In the genomic region with DNA sequence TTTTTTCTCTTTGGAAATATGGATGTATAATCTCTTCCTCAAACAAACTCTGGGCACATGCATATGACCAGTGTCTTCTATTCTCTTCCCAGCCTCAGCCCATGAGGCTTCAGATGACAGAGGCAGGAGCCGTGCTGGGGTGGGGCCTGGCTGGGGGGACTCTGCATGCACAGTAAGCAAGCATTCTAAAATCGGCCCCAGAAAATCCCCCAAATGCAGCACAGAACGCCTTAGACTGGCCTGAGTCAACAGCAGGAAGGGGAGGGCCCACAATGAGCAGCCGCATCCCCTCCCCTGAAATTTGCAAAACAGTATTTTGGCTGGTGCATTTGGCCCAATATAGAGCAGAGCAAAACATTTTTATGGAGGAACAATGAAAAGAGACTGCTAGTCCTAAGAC, we compare ENCODE assay signal across 8 cellular contexts. TPM values are rescaled to one million over a fixed set of nuclear protein-coding genes. Genes with fewer than 3 reads are reported as not detected.
DNase-seq lines count a peak whose midpoint lies in the region; ATAC-seq and TF ChIP-seq lines count a peak whose summit lies in the region.

No MANE protein-coding gene starts in this region.

- H3K9me3 ChIP-seq in endodermal cell (ENCODE audit: control insufficient read depth, low read length): no peaks in the 10 kb centered on the region

- peaks cover 69 to 74% of the 10 kb centered on the region in 2 donors for H3K4me1 Mint-ChIP-seq in natural killer cell treated with Interleukin-12 subunit alpha and Interleukin-12 subunit beta and Interleukin-15 and Interleukin-18, amount 100 ng/mL, for 72 hours (ENCODE audit: low read depth in 2 of 2)
- peaks cover 37% of the 10 kb centered on the region for H3K4me1 Mint-ChIP-seq in endodermal cell

- H3K36me3 Mint-ChIP-seq in natural killer cell treated with Interleukin-12 subunit alpha and Interleukin-12 subunit beta and Interleukin-15 and Interleukin-18, amount 100 ng/mL, for 72 hours: no peaks in the 10 kb centered on the region
- H3K36me3 Mint-ChIP-seq in endodermal cell (ENCODE audit: low read depth): peaks cover 9% of the 10 kb centered on the region

- TF ChIP-seq CTCF in GM12865 (IDR thresholded peaks at IDR 0.05; ENCODE audit: insufficient read depth, low read depth, low read length, missing control alignments) (no peak), endodermal cell (conservative IDR thresholded peaks at IDR 0.05) (no peak)

- no peaks in the 10 kb centered on the region for H3K27me3 Mint-ChIP-seq in natural killer cell treated with Interleukin-12 subunit alpha and Interleukin-12 subunit beta and Interleukin-15 and Interleukin-18, amount 100 ng/mL, for 72 hours
- H3K27me3 Mint-ChIP-seq in endodermal cell (ENCODE audit: insufficient read depth): no peaks in the 10 kb centered on the region

- 71 to 87% methylated on average over 4 of the region's 4 CpGs for WGBS in endodermal cell (ENCODE audit: insufficient coverage in 1 of 2, insufficient read length in 1 of 2), 2 experiments

- peaks cover 15% of the 10 kb centered on the region for H3K4me1 ChIP-seq in endodermal cell (ENCODE audit: control insufficient read depth, insufficient read depth, low read length)

- H3K27ac ChIP-seq in endodermal cell (ENCODE audit: low read depth, low read length): no peak overlapping the region

- H3K4me3 Mint-ChIP-seq in natural killer cell treated with Interleukin-12 subunit alpha and Interleukin-12 subunit beta and Interleukin-15 and Interleukin-18, amount 100 ng/mL, for 72 hours: peak overlapping the region; percentile 76
- H3K4me3 Mint-ChIP-seq in endodermal cell: no peak overlapping the region

- DNase-seq in GM12865 (ENCODE audit: low read depth) (peak; percentile 44), endodermal cell (no peak), ureter (ENCODE audit: low spot score) (no peak)
- DNase-seq in activated gamma-delta T cell treated with anti-CD3 and anti-CD28 coated beads, Interleukin-2, amount 50 U/mL, for 16 hours (ENCODE audit: low read depth): peak; percentile 57
- DNase-seq in natural killer cell treated with Interleukin-12 subunit alpha and Interleukin-12 subunit beta and Interleukin-15 and Interleukin-18, amount 100 ng/mL, for 72 hours (ENCODE audit: low spot score): no peak

- peaks cover 21% of the 10 kb centered on the region for H3K36me3 ChIP-seq in endodermal cell (ENCODE audit: control insufficient read depth, insufficient read depth, low read length)

- peak overlapping the region; percentile 77 to 87 for H3K27ac Mint-ChIP-seq in natural killer cell treated with Interleukin-12 subunit alpha and Interleukin-12 subunit beta and Interleukin-15 and Interleukin-18, amount 100 ng/mL, for 72 hours
- H3K27ac Mint-ChIP-seq in endodermal cell: no peak overlapping the region

- no peaks in the 10 kb centered on the region for H3K27me3 ChIP-seq in endodermal cell (ENCODE audit: control insufficient read depth, insufficient read depth, low read length, poor library complexity, severe bottlenecking)

- ATAC-seq in HG03342 (IDR thresholded peaks at IDR 0.05; ENCODE audit: unreplicated experiment): peak; percentile 57
- peak; percentile 80 to 83 for ATAC-seq in natural killer cell treated with Interleukin-12 subunit alpha and Interleukin-12 subunit beta and Interleukin-15 and Interleukin-18, amount 100 ng/mL, for 72 hours
- no peak for ATAC-seq in GM18909 (IDR thresholded peaks at IDR 0.05; ENCODE audit: poor library complexity, unreplicated experiment)
- ATAC-seq in GM21526 (IDR thresholded peaks at IDR 0.05; ENCODE audit: low FRiP score, unreplicated experiment): no peak

- no peak overlapping the region for H3K9ac ChIP-seq in endodermal cell (ENCODE audit: extremely low read depth, low read length, poor library complexity, severe bottlenecking)

- no peaks in the 10 kb centered on the region for H3K9me3 Mint-ChIP-seq in natural killer cell treated with Interleukin-12 subunit alpha and Interleukin-12 subunit beta and Interleukin-15 and Interleukin-18, amount 100 ng/mL, for 72 hours
- no peaks in the 10 kb centered on the region for H3K9me3 Mint-ChIP-seq in endodermal cell

- no peak overlapping the region for H3K4me3 ChIP-seq in GM12865 (ENCODE audit: low read depth, low read length)
- H3K4me3 ChIP-seq in endodermal cell (ENCODE audit: low read length): no peak overlapping the region

RNA-seq across cellular contexts. Expression of a gene that starts 47.8 kb away (rescaled TPM):
- 10 to 100 TPM; 27.2 to 35.2 TPM for total RNA-seq in natural killer cell treated with Interleukin-12 subunit alpha and Interleukin-12 subunit beta and Interleukin-15 and Interleukin-18, amount 100 ng/mL, for 72 hours
- 10 to 100 TPM; 22.4 to 28.3 TPM for total RNA-seq in endodermal cell
- polyA plus RNA-seq in endodermal cell (2013, experiment 1 of 2): 12.3 TPM
- 12.3 TPM for polyA plus RNA-seq in endodermal cell (2013, experiment 2 of 2)
- total RNA-seq in ureter: 29.4 TPM

Comparison
In these comparisons a context has a peak if more than half of its experiments do, and no peak if none do; other contexts are left out.
1. DNase-seq: peak in GM12865 (single experiment) and activated gamma-delta T cell treated with anti-CD3 and anti-CD28 coated beads, Interleukin-2, amount 50 U/mL, for 16 hours (single experiment); none in natural killer cell treated with Interleukin-12 subunit alpha and Interleukin-12 subunit beta and Interleukin-15 and Interleukin-18, amount 100 ng/mL, for 72 hours (single experiment), endodermal cell (single experiment) and ureter (single experiment).
2. ATAC-seq: peak in HG03342 (single experiment) and natural killer cell treated with Interleukin-12 subunit alpha and Interleukin-12 subunit beta and Interleukin-15 and Interleukin-18, amount 100 ng/mL, for 72 hours (2 of 2); none in GM18909 (single experiment) and GM21526 (single experiment).